ENCODE assay signal across 18 cellular contexts in the genomic region with DNA sequence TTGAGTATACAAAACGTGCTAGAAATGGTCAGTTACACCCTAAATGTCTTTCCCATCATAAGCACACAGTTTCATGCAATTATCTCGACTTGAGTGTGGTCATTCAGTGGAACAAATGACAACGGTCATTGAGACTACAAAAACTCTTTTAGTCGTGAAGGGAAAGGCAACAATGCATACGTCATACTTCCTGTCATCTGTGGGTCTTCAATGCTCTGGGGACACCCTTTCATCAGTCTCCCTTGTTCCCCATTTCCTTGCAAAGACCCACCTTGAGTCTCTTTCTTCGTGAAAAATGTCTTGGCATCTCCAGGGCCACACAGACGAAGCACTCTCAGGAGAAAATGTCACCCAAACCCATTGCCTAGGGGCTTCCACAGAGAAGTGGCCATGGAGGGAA.
DNase-seq lines count a peak whose midpoint lies in the region; ATAC-seq, FAIRE-seq and TF ChIP-seq lines count a peak whose summit lies in the region.
"Had no signal": no experiment of that assay in that cellular context is flagged by ENCODE, and none has a peak within 500 bp of the region (broad histone marks: within the 10 kb centered on the region; RNA-seq: fewer than 3 reads in every experiment).

No MANE protein-coding gene starts in this region.

- H4K20me1 ChIP-seq in HepG2 (ENCODE audit: insufficient read depth, low read length): no peaks in the 10 kb centered on the region

- H3K27ac Mint-ChIP-seq in stimulated activated naive CD8-positive, alpha-beta T cell treated with anti-CD3 and anti-CD28 coated beads, Interleukin-15, Interleukin-2, amounts not matched to agents 100 ng/mL and 50 ng/mL, for 24 hours: peak overlapping the region; percentile 73
- peak overlapping the region in 1 of 2 donors; percentile 44 for H3K27ac Mint-ChIP-seq in stimulated activated naive CD8-positive, alpha-beta T cell treated with anti-CD3 and anti-CD28 coated beads, Interleukin-15, amount 100 ng/mL, for 72 hours
- peak overlapping the region; percentile 88 for H3K27ac Mint-ChIP-seq in activated T-helper 17 cell treated with anti-CD3 and anti-CD28 coated beads, Interleukin-2, amount 50 U/mL, for 72 hours
- H3K27ac Mint-ChIP-seq: activated naive CD4-positive, alpha-beta T cell treated with anti-CD3 and anti-CD28 coated beads for 36 hours had no signal

- CTCF ChIA-PET in HepG2 (lab: Yijun Ruan, JAX; ENCODE audit: low intra/inter-chr PET ratio, low total read pairs): no interaction called here

- no peak for FAIRE-seq in HepG2 (lab: Jason Lieb, UNC)
- FAIRE-seq: frontal cortex, pancreas had no signal

- no peak overlapping the region for H2AFZ ChIP-seq in HepG2 (ENCODE audit: low read length)

- no peak for DNase-seq in stimulated activated naive CD8-positive, alpha-beta T cell treated with anti-CD3 and anti-CD28 coated beads, Interleukin-15, amount 100 ng/mL, for 72 hours
- DNase-seq in HepG2 (ENCODE audit: low spot score) (no peak), KBM-7 (no peak)
- DNase-seq in stimulated activated CD4-positive, alpha-beta T cell treated with anti-CD3 and anti-CD28 coated beads, Interleukin-2, amount 100 ng/mL, for 24 hours: no peak
- DNase-seq: activated naive CD4-positive, alpha-beta T cell treated with anti-CD3 and anti-CD28 coated beads for 36 hours; MG63; NCI-H2029 treated with DMSO at 0.1 percent for 48 hours; NCI-H446 treated with DMSO at 0.1 percent for 48 hours; pancreas; stimulated activated CD4-positive, alpha-beta T cell treated with anti-CD3 and anti-CD28 coated beads, Interleukin-4, amount 100 ng/mL, for 24 hours had no signal

- no peak for ATAC-seq in stimulated activated naive CD8-positive, alpha-beta T cell treated with anti-CD3 and anti-CD28 coated beads, Interleukin-15, amount 100 ng/mL, for 72 hours
- peak; percentile 38 for ATAC-seq in GM19351 (IDR thresholded peaks at IDR 0.05; ENCODE audit: unreplicated experiment)
- ATAC-seq in activated T-helper 17 cell treated with anti-CD3 and anti-CD28 coated beads, Interleukin-2, amount 50 U/mL, for 72 hours (replicated peaks): no peak
- no peak for ATAC-seq in GM18873 (IDR thresholded peaks at IDR 0.05; ENCODE audit: low FRiP score, unreplicated experiment)
- no peak for ATAC-seq in HepG2

- no peaks in the 10 kb centered on the region for H3K9me3 ChIP-seq in HepG2 (ENCODE audit: low read length)
- H3K9me3 ChIP-seq: MG63, pancreas, thoracic aorta had no signal

- H3K4me2 ChIP-seq in HepG2 (ENCODE audit: low read depth, low read length): no peak overlapping the region

- BruUV-seq in HepG2 (replicated peaks; lab: Mats Ljungman, UMichigan): no TSS peak

- TF ChIP-seq POLR2A in HepG2 (IDR thresholded peaks at IDR 0.05; ENCODE audit: insufficient read depth in 1 of 2, low read depth in 2 of 2, low read length in 2 of 2): no peak

- no peak for TF ChIP-seq CTCF in HepG2 (CRISPR knock-in tag; IDR thresholded peaks at IDR 0.05)

- in situ Hi-C loops in HepG2 (cut with HindIII; ENCODE audit: extremely low pct_ligation_motif_present, low pct_unique_long_range_greater_than_20kb): no loop called here
- in situ Hi-C loops in KBM-7 (cut with MboI; ENCODE audit: low pct_unique_long_range_greater_than_20kb, low sequenced_read_pairs): no loop called here

- H3K4me1 ChIP-seq in HepG2 (ENCODE audit: insufficient read depth, low read length): peaks cover 16% of the 10 kb centered on the region

- peaks cover 34% of the 10 kb centered on the region for H3K36me3 Mint-ChIP-seq in stimulated activated naive CD8-positive, alpha-beta T cell treated with anti-CD3 and anti-CD28 coated beads, Interleukin-15, Interleukin-2, amounts not matched to agents 100 ng/mL and 50 ng/mL, for 24 hours (ENCODE audit: low read depth)
- H3K36me3 Mint-ChIP-seq in activated T-helper 17 cell treated with anti-CD3 and anti-CD28 coated beads, Interleukin-2, amount 50 U/mL, for 72 hours (ENCODE audit: low read depth): peaks cover 79% of the 10 kb centered on the region

- peaks cover 2% of the 10 kb centered on the region for H3K79me2 ChIP-seq in HepG2 (ENCODE audit: insufficient read depth, low read length)

- POLR2A ChIA-PET in HepG2 (lab: Yijun Ruan, JAX): no interaction called here

- TF ChIP-seq RAD21 in HepG2 (CRISPR knock-in tag; IDR thresholded peaks at IDR 0.05): no peak

- no peaks in the 10 kb centered on the region for H3K27me3 ChIP-seq in HepG2 (ENCODE audit: control insufficient read depth in 1 of 2, insufficient read depth in 2 of 2, low read length in 2 of 2)
- H3K27me3 ChIP-seq: MG63, pancreas had no signal

- intact Hi-C loops in HepG2 (cut with micrococcal nuclease; ENCODE audit: unreplicated experiment): no loop called here

- no peak overlapping the region for H3K4me3 ChIP-seq in HepG2 (replicated peaks in 1 of 3; ENCODE audit: insufficient read depth in 1 of 3, low read depth in 2 of 3, low read length in 3 of 3)
- H3K4me3 ChIP-seq: MG63, pancreas, thoracic aorta had no signal

- no peaks in the 10 kb centered on the region for H3K27me3 Mint-ChIP-seq in stimulated activated naive CD8-positive, alpha-beta T cell treated with anti-CD3 and anti-CD28 coated beads, Interleukin-15, Interleukin-2, amounts not matched to agents 100 ng/mL and 50 ng/mL, for 24 hours
- no peaks in the 10 kb centered on the region for H3K27me3 Mint-ChIP-seq in stimulated activated naive CD8-positive, alpha-beta T cell treated with anti-CD3 and anti-CD28 coated beads, Interleukin-15, amount 100 ng/mL, for 72 hours
- no peaks in the 10 kb centered on the region for H3K27me3 Mint-ChIP-seq in activated T-helper 17 cell treated with anti-CD3 and anti-CD28 coated beads, Interleukin-2, amount 50 U/mL, for 72 hours

- peaks cover 88% of the 10 kb centered on the region for H3K4me1 Mint-ChIP-seq in stimulated activated naive CD8-positive, alpha-beta T cell treated with anti-CD3 and anti-CD28 coated beads, Interleukin-15, Interleukin-2, amounts not matched to agents 100 ng/mL and 50 ng/mL, for 24 hours (ENCODE audit: low read depth)
- peaks cover 89% of the 10 kb centered on the region for H3K4me1 Mint-ChIP-seq in stimulated activated naive CD8-positive, alpha-beta T cell treated with anti-CD3 and anti-CD28 coated beads, Interleukin-15, amount 100 ng/mL, for 72 hours
- H3K4me1 Mint-ChIP-seq in activated T-helper 17 cell treated with anti-CD3 and anti-CD28 coated beads, Interleukin-2, amount 50 U/mL, for 72 hours: peaks cover 67% of the 10 kb centered on the region

- H3K36me3 ChIP-seq in HepG2 (replicated peaks in 1 of 2; ENCODE audit: control insufficient read depth in 1 of 2, insufficient read depth in 2 of 2, low read length in 2 of 2): peaks cover 2 to 10% of the 10 kb centered on the region in 2 experiments; a peak in 2 of 5 replicates
- H3K36me3 ChIP-seq: MG63, pancreas, thoracic aorta had no signal

- H3K27ac ChIP-seq in HepG2 (ENCODE audit: extremely low read length, insufficient read depth, low read length): no peak overlapping the region
- H3K27ac ChIP-seq: epithelial cell of prostate, pancreas, thoracic aorta, VCaP had no signal

- 92% methylated on average over 7 of the region's 7 CpGs for WGBS in HepG2 (ENCODE audit: low lambda C conversion rate)

- H3K4me3 Mint-ChIP-seq in stimulated activated naive CD8-positive, alpha-beta T cell treated with anti-CD3 and anti-CD28 coated beads, Interleukin-15, Interleukin-2, amounts not matched to agents 100 ng/mL and 50 ng/mL, for 24 hours: no peak overlapping the region
- H3K4me3 Mint-ChIP-seq in stimulated activated naive CD8-positive, alpha-beta T cell treated with anti-CD3 and anti-CD28 coated beads, Interleukin-15, amount 100 ng/mL, for 72 hours: no peak overlapping the region
- peak overlapping the region; percentile 50 for H3K4me3 Mint-ChIP-seq in activated T-helper 17 cell treated with anti-CD3 and anti-CD28 coated beads, Interleukin-2, amount 50 U/mL, for 72 hours
- H3K4me3 Mint-ChIP-seq: activated naive CD4-positive, alpha-beta T cell treated with anti-CD3 and anti-CD28 coated beads for 36 hours had no signal

- TF ChIP-seq EP300 in HepG2 (IDR thresholded peaks at IDR 0.05; ENCODE audit: low read depth in 2 of 2, low read length in 2 of 2) (no peak), HepG2 (CRISPR knock-in tag; IDR thresholded peaks at IDR 0.05; ENCODE audit: borderline replicate concordance) (no peak)

- H3K9me3 Mint-ChIP-seq in stimulated activated naive CD8-positive, alpha-beta T cell treated with anti-CD3 and anti-CD28 coated beads, Interleukin-15, Interleukin-2, amounts not matched to agents 100 ng/mL and 50 ng/mL, for 24 hours: no peaks in the 10 kb centered on the region
- H3K9me3 Mint-ChIP-seq in stimulated activated naive CD8-positive, alpha-beta T cell treated with anti-CD3 and anti-CD28 coated beads, Interleukin-15, amount 100 ng/mL, for 72 hours: no peaks in the 10 kb centered on the region
- H3K9me3 Mint-ChIP-seq in activated T-helper 17 cell treated with anti-CD3 and anti-CD28 coated beads, Interleukin-2, amount 50 U/mL, for 72 hours: peaks cover 4% of the 10 kb centered on the region
- H3K9me3 Mint-ChIP-seq: activated naive CD4-positive, alpha-beta T cell treated with anti-CD3 and anti-CD28 coated beads for 36 hours had no signal

- H3K9ac ChIP-seq in HepG2 (ENCODE audit: insufficient read depth, low read depth, low read length): no peak overlapping the region
